In the genomic region with DNA sequence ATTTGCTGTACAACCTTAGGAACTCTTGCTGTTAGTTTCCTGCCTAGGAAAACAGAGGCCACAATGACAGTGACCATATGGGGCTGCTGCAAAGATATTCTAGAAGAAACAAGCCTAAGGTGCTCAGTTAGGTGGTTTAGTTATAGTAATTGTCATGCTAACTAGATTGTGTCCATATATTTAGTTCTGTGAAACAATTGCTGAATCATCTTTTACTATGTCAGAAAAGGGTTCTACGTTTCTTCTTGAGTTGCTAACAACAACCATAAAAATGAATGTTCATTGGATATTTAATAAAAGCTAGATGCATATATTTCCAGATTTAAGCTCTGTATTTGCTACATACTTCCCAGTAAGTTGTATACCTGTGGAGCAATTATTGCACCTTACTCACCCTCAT, we compare ENCODE assay signal across 29 cellular contexts.
"Had no signal": no experiment of that assay in that cellular context is flagged by ENCODE, and none has a peak within 500 bp of the region (broad histone marks: within the 10 kb centered on the region; RNA-seq: fewer than 3 reads in every experiment).

No MANE protein-coding gene starts in this region.

- H3K27ac ChIP-seq: colonic mucosa, coronary artery, dorsolateral prefrontal cortex, epithelial cell of prostate, esophagus muscularis mucosa, esophagus squamous epithelium, foreskin keratinocyte, gastrocnemius medialis, gastroesophageal sphincter, heart left ventricle, heart right ventricle, hepatocyte had no signal

- FAIRE-seq: endometrium, endothelial cell of umbilical vein, frontal cortex had no signal

- H3K9me3 Mint-ChIP-seq: dendritic cell treated with granulocyte-macrophage colony-stimulating factor and Interleukin-4, amounts not matched to agents 40 ng/mL and 50 ng/mL, for 4 days; effector memory CD8-positive, alpha-beta T cell; endodermal cell had no signal

- H3K9me3 ChIP-seq: colonic mucosa, esophagus muscularis mucosa, esophagus squamous epithelium, gastrocnemius medialis, gastroesophageal sphincter, heart left ventricle, heart right ventricle had no signal

- H3K27ac Mint-ChIP-seq: dendritic cell treated with granulocyte-macrophage colony-stimulating factor and Interleukin-4, amounts not matched to agents 40 ng/mL and 50 ng/mL, for 4 days; effector memory CD8-positive, alpha-beta T cell; endodermal cell had no signal

- H3K4me3 Mint-ChIP-seq: dendritic cell treated with granulocyte-macrophage colony-stimulating factor and Interleukin-4, amounts not matched to agents 40 ng/mL and 50 ng/mL, for 4 days; effector memory CD8-positive, alpha-beta T cell; endodermal cell had no signal

- H3K36me3 ChIP-seq: colonic mucosa, esophagus muscularis mucosa, esophagus squamous epithelium, gastrocnemius medialis, gastroesophageal sphincter, heart left ventricle, heart right ventricle had no signal

- H2AFZ ChIP-seq: hepatocyte had no signal

- H3K79me2 ChIP-seq: hepatocyte had no signal

- H3K4me1 ChIP-seq: colonic mucosa, esophagus muscularis mucosa, esophagus squamous epithelium, foreskin keratinocyte, gastrocnemius medialis, gastroesophageal sphincter, heart left ventricle, heart right ventricle had no signal

- H3K27me3 Mint-ChIP-seq: dendritic cell treated with granulocyte-macrophage colony-stimulating factor and Interleukin-4, amounts not matched to agents 40 ng/mL and 50 ng/mL, for 4 days; effector memory CD8-positive, alpha-beta T cell had no signal

- H3K4me2 ChIP-seq: hepatocyte had no signal

- H3K27me3 ChIP-seq: colonic mucosa, esophagus muscularis mucosa, esophagus squamous epithelium, foreskin keratinocyte, gastrocnemius medialis, gastroesophageal sphincter, heart left ventricle, heart right ventricle, hepatocyte had no signal

- H3K4me3 ChIP-seq: colonic mucosa, coronary artery, dorsolateral prefrontal cortex, esophagus muscularis mucosa, esophagus squamous epithelium, gastrocnemius medialis, gastroesophageal sphincter, heart left ventricle, heart right ventricle, hepatocyte had no signal

- ATAC-seq: effector memory CD8-positive, alpha-beta T cell; esophagus mucosa; foreskin keratinocyte; gastrocnemius medialis; gastroesophageal sphincter; heart left ventricle; heart right ventricle had no signal

- DNase-seq: colonic mucosa; cortex of kidney; dermis blood vessel endothelial cell; dorsolateral prefrontal cortex; effector CD4-positive, alpha-beta T cell; effector CD8-positive, alpha-beta T cell; effector memory CD4-positive, alpha-beta T cell; effector memory CD8-positive, alpha-beta T cell; endodermal cell; erythroblast; esophagus squamous epithelium; foreskin fibroblast; foreskin keratinocyte; foreskin melanocyte; gastrocnemius medialis; glutamatergic neuron; head of caudate nucleus; heart left ventricle; heart right ventricle had no signal
